Comparison of ENCODE assay signal across 8 cellular contexts in the genomic region with DNA sequence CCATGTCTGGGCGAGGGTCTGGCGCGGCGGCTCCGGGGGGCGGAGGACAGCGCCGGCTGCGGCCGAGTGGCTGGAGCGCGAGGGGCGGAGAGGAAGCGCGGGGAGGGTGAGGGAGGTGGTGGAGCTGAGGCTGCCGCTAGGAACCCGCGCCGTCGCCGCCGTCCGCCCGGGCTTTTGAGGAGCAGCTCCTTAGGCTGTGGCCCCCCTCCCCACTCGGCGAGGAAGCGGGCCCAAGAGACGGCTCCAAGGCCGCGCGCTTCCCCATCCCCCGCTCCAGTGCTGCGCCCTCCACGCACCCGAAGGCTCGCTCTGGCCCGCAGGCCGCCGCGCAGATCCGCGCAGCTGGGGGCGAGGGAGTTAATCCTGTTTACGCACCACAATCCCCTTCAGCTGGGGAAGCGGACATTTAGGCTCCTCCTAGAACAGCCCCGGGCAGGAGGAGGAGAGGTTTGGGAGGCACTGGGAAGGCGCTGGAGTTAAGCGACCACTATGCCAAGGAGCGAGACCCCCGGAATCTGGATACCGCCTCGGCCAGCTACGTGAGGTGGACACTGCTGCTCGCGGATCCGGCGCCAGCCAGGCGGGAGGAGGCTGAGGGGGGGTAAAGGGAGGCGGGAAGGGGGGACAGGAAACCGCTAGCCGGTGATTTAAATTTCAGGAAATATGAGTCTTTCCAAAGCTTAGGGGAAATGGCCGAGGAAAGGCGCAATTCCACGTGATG. TPM values are rescaled to one million over a fixed set of nuclear protein-coding genes. Genes with fewer than 3 reads are reported as not detected.
DNase-seq lines count a peak whose midpoint lies in the region; ATAC-seq, FAIRE-seq and TF ChIP-seq lines count a peak whose summit lies in the region.

Gene CNRIP1 (minus strand): TSS at position 553 of the 721 bp plus-strand sequence. CDS start 549 bp downstream, at position 4.

- no peaks in the 10 kb centered on the region for H3K9me3 Mint-ChIP-seq in activated naive CD4-positive, alpha-beta T cell treated with anti-CD3 and anti-CD28 coated beads for 36 hours
- H3K9me3 Mint-ChIP-seq in astrocyte (ENCODE audit: unreplicated experiment): no peaks in the 10 kb centered on the region

- FAIRE-seq in astrocyte (lab: Jason Lieb, UNC): no peak

- peak within 1 kb of the TSS; percentile 56 for H3K4me3 Mint-ChIP-seq in activated naive CD4-positive, alpha-beta T cell treated with anti-CD3 and anti-CD28 coated beads for 36 hours
- H3K4me3 Mint-ChIP-seq in astrocyte (ENCODE audit: unreplicated experiment): peak within 1 kb of the TSS; percentile 91

- H3K36me3 Mint-ChIP-seq in activated naive CD4-positive, alpha-beta T cell treated with anti-CD3 and anti-CD28 coated beads for 36 hours (ENCODE audit: low read depth): no peaks in the 10 kb centered on the region
- H3K36me3 Mint-ChIP-seq in astrocyte (ENCODE audit: low read depth, unreplicated experiment): no peaks in the 10 kb centered on the region

- H3K79me2 ChIP-seq in astrocyte (ENCODE audit: insufficient read depth, low read length) (peaks cover 33% of the 10 kb centered on the region), osteoblast (ENCODE audit: insufficient read depth, low read length) (peaks cover 48% of the 10 kb centered on the region)

- H3K27ac Mint-ChIP-seq in activated naive CD4-positive, alpha-beta T cell treated with anti-CD3 and anti-CD28 coated beads for 36 hours: no peak within 1 kb of the TSS
- no peak within 1 kb of the TSS for H3K27ac Mint-ChIP-seq in astrocyte (ENCODE audit: unreplicated experiment)

- CTCF ChIA-PET in activated naive CD4-positive, alpha-beta T cell treated with anti-CD3 and anti-CD28 coated beads for 36 hours (lab: Charles Lee): interaction anchor here (0.7 kb wide), 1 partner anchor 9 kb away, joined by 3 read pairs; no protein-coding TSS in a partner anchor

- peak within 1 kb of the TSS; percentile 91 for H3K9ac ChIP-seq in astrocyte (ENCODE audit: low read length)

- DNase-seq in activated naive CD4-positive, alpha-beta T cell treated with anti-CD3 and anti-CD28 coated beads for 36 hours: peak; percentile 11
- DNase-seq in activated naive CD4-positive, alpha-beta T cell treated with anti-CD3 and anti-CD28 coated beads, Interleukin-2, amount 50 U/mL, for 16 hours: no peak
- DNase-seq in NCI-H446 treated with DMSO at 0.1 percent for 48 hours (lab: John Stamatoyannopoulos, UW): peak; percentile 81
- peak; percentile 69 for DNase-seq in astrocyte (ENCODE audit: low read depth)
- peak; percentile 76 for DNase-seq in left ventricle myocardium inferior
- DNase-seq in osteoblast (ENCODE audit: insufficient read length, low spot score, missing footprints): peak; percentile 93

- H2AFZ ChIP-seq in astrocyte (ENCODE audit: low read depth, low read length) (peak within 1 kb of the TSS; percentile 97), osteoblast (ENCODE audit: low read length) (peak within 1 kb of the TSS; percentile 82)

- H3K4me1 ChIP-seq in astrocyte (ENCODE audit: insufficient read depth, low read length) (peaks cover 16% of the 10 kb centered on the region), left ventricle myocardium inferior (peaks cover 45% of the 10 kb centered on the region), osteoblast (ENCODE audit: insufficient read depth, low read length) (peaks cover 15% of the 10 kb centered on the region)

- H3K4me1 Mint-ChIP-seq in activated naive CD4-positive, alpha-beta T cell treated with anti-CD3 and anti-CD28 coated beads for 36 hours (ENCODE audit: low read depth): peaks cover 9% of the 10 kb centered on the region
- H3K4me1 Mint-ChIP-seq in astrocyte (ENCODE audit: low read depth, unreplicated experiment): peaks cover 2% of the 10 kb centered on the region

- H3K4me3 ChIP-seq in astrocyte (ENCODE audit: insufficient read depth, low read depth, low read length): peak within 1 kb of the TSS; percentile 71
- H3K4me3 ChIP-seq in left ventricle myocardium inferior: peak within 1 kb of the TSS; percentile 88
- H3K4me3 ChIP-seq in osteoblast (ENCODE audit: insufficient read depth, low read length): peak within 1 kb of the TSS; percentile 85

- no peak for TF ChIP-seq POLR2A in GM18505 (IDR thresholded peaks at IDR 0.05; ENCODE audit: borderline replicate concordance, extremely low read depth, insufficient read depth, insufficient read length)

- H4K20me1 ChIP-seq in astrocyte (ENCODE audit: insufficient read depth, low read length) (peaks cover 8% of the 10 kb centered on the region), osteoblast (ENCODE audit: insufficient read depth, low read length) (no peaks in the 10 kb centered on the region)

- H3K27ac ChIP-seq in astrocyte (ENCODE audit: low read depth, low read length) (peak within 1 kb of the TSS; percentile 92), left ventricle myocardium inferior (replicated peaks) (peak within 1 kb of the TSS; percentile 97), osteoblast (ENCODE audit: low read depth, low read length) (peak within 1 kb of the TSS; percentile 49)

- intact Hi-C loops in activated naive CD4-positive, alpha-beta T cell treated with anti-CD3 and anti-CD28 coated beads for 36 hours (cut with micrococcal nuclease): no loop called here
- intact Hi-C loops in left ventricle myocardium inferior (cut with micrococcal nuclease): no loop called here

- H3K27me3 Mint-ChIP-seq in activated naive CD4-positive, alpha-beta T cell treated with anti-CD3 and anti-CD28 coated beads for 36 hours (ENCODE audit: low read depth): peaks cover 45% of the 10 kb centered on the region
- peaks cover 35% of the 10 kb centered on the region for H3K27me3 Mint-ChIP-seq in astrocyte (ENCODE audit: low read depth, unreplicated experiment)

- TF ChIP-seq CTCF in astrocyte (IDR thresholded peaks at IDR 0.05; ENCODE audit: insufficient read depth, low read depth, low read length) (no peak), left ventricle myocardium inferior (IDR thresholded peaks at IDR 0.05; ENCODE audit: borderline replicate concordance) (no peak), osteoblast (IDR thresholded peaks at IDR 0.05; ENCODE audit: extremely low read depth, low read depth, low read length) (no peak)

- H3K27me3 ChIP-seq in astrocyte (ENCODE audit: insufficient read depth, low read length) (no peaks in the 10 kb centered on the region), left ventricle myocardium inferior (ENCODE audit: low read depth) (peaks cover 22% of the 10 kb centered on the region), osteoblast (ENCODE audit: insufficient read depth, low read length) (no peaks in the 10 kb centered on the region)

- peak within 1 kb of the TSS; percentile 91 for H3K4me2 ChIP-seq in astrocyte (ENCODE audit: low read length)
- peak within 1 kb of the TSS; percentile 92 for H3K4me2 ChIP-seq in osteoblast (ENCODE audit: insufficient read depth, low read length)

- H3K9me3 ChIP-seq in astrocyte (ENCODE audit: insufficient read depth, low read depth, low read length) (no peaks in the 10 kb centered on the region), left ventricle myocardium inferior (replicated peaks) (no peaks in the 10 kb centered on the region), osteoblast (ENCODE audit: low read depth, low read length) (no peaks in the 10 kb centered on the region)

- H3K36me3 ChIP-seq in astrocyte (ENCODE audit: insufficient read depth, low read length) (peaks cover 6% of the 10 kb centered on the region), left ventricle myocardium inferior (peaks cover 17% of the 10 kb centered on the region), osteoblast (ENCODE audit: insufficient read depth, low read length) (peaks cover 19% of the 10 kb centered on the region)

- ATAC-seq in HG03196 (IDR thresholded peaks at IDR 0.05; ENCODE audit: unreplicated experiment): no peak
- ATAC-seq in GM18505 (IDR thresholded peaks at IDR 0.05; ENCODE audit: unreplicated experiment): no peak

RNA-seq across cellular contexts. Expression of gene CNRIP1, which starts in this region (rescaled TPM):
- total RNA-seq in activated naive CD4-positive, alpha-beta T cell treated with anti-CD3 and anti-CD28 coated beads for 36 hours: not detected
- total RNA-seq in astrocyte (4.0 and 4.4 TPM in 2 replicates), left ventricle myocardium inferior (8.0 TPM), osteoblast (43.4 and 46.3 TPM in 2 replicates)

Comparison
In these comparisons a context has a peak if more than half of its experiments do, and no peak if none do; other contexts are left out.
1. Peak in DNase-seq in activated naive CD4-positive, alpha-beta T cell treated with anti-CD3 and anti-CD28 coated beads for 36 hours; RNA of the gene not detected or under 1 TPM.